25 cellular contexts compared by ENCODE assay signal in genomic region chr10:110263164-110263563, GRCh38. TPM values are rescaled to one million over a fixed set of nuclear protein-coding genes. Genes with fewer than 3 reads are reported as not detected.
DNase-seq lines count a peak whose midpoint lies in the region; ATAC-seq and TF ChIP-seq lines count a peak whose summit lies in the region.
"Had no signal": no experiment of that assay in that cellular context is flagged by ENCODE, and none has a peak within 500 bp of the region (broad histone marks: within the 10 kb centered on the region; RNA-seq: fewer than 3 reads in every experiment).

No MANE protein-coding gene starts in this region.

- no peaks in the 10 kb centered on the region for H3K36me3 ChIP-seq in adipocyte (ENCODE audit: control insufficient read depth, insufficient read depth, low read length, severe bottlenecking)
- H3K36me3 ChIP-seq in thyroid gland = no peaks in the 10 kb centered on the region

- no peaks in the 10 kb centered on the region for H3K9me3 Mint-ChIP-seq in osteocyte (ENCODE audit: unreplicated experiment)
- H3K9me3 Mint-ChIP-seq: activated naive CD8-positive, alpha-beta T cell treated with anti-CD3 and anti-CD28 coated beads, Interleukin-2, amount 10 ng/mL, durations not matched to agents 7 days and 5 days; CD4-positive, CD25-positive, alpha-beta regulatory T cell; naive B cell; stimulated activated naive CD8-positive, alpha-beta T cell treated with anti-CD3 and anti-CD28 coated beads, Interleukin-15, amount 100 ng/mL, for 72 hours; T-helper 2 cell treated with Interferon-gamma antibody and Interleukin-4, amounts not matched to agents 5 μg/mL and 100 μg/mL, for 36 hours had no signal

- no peak overlapping the region for H3K4me3 Mint-ChIP-seq in osteocyte (ENCODE audit: unreplicated experiment)
- H3K4me3 Mint-ChIP-seq: activated CD4-positive, alpha-beta T cell treated with anti-CD3 and anti-CD28 coated beads for 36 hours; activated naive CD8-positive, alpha-beta T cell treated with anti-CD3 and anti-CD28 coated beads, Interleukin-2, amount 10 ng/mL, durations not matched to agents 7 days and 5 days; CD4-positive, CD25-positive, alpha-beta regulatory T cell; naive B cell; stimulated activated naive CD8-positive, alpha-beta T cell treated with anti-CD3 and anti-CD28 coated beads, Interleukin-15, amount 100 ng/mL, for 72 hours; T-helper 2 cell treated with Interferon-gamma antibody and Interleukin-4, amounts not matched to agents 5 μg/mL and 100 μg/mL, for 36 hours had no signal

- peaks cover 2% of the 10 kb centered on the region for H3K36me3 Mint-ChIP-seq in osteocyte (ENCODE audit: unreplicated experiment)
- H3K36me3 Mint-ChIP-seq: activated naive CD8-positive, alpha-beta T cell treated with anti-CD3 and anti-CD28 coated beads, Interleukin-2, amount 10 ng/mL, durations not matched to agents 7 days and 5 days; CD4-positive, CD25-positive, alpha-beta regulatory T cell had no signal

- H3K27me3 Mint-ChIP-seq in osteocyte (ENCODE audit: unreplicated experiment) = no peaks in the 10 kb centered on the region
- H3K27me3 Mint-ChIP-seq: activated CD4-positive, alpha-beta T cell treated with anti-CD3 and anti-CD28 coated beads for 36 hours; CD4-positive, CD25-positive, alpha-beta regulatory T cell; naive B cell; progenitor cell of endocrine pancreas; stimulated activated naive CD8-positive, alpha-beta T cell treated with anti-CD3 and anti-CD28 coated beads, Interleukin-15, amount 100 ng/mL, for 72 hours had no signal

- intact Hi-C loops in thyroid gland (cut with DNase I) (no loop called here), lower leg skin (cut with DNase I; ENCODE audit: low total_unique reads) (no loop called here)

- H3K27ac ChIP-seq in cingulate gyrus (ENCODE audit: low read depth, low read length) (peak overlapping the region; percentile 76), thyroid gland (peak overlapping the region; percentile 65 to 84 (median 69))
- H3K27ac ChIP-seq: epithelial cell of prostate, neutrophil had no signal

- WGBS in thyroid gland, 2 donors = 18 to 23% methylated on average over 1 of the region's 1 CpG
- WGBS in lower leg skin, 2 donors = 71 to 79% methylated on average over 1 of the region's 1 CpG

- H3K4me3 ChIP-seq in adipocyte (ENCODE audit: low read length) (peak overlapping the region; percentile 2), thyroid gland (replicated peaks in 1 of 3) (no peak overlapping the region), lower leg skin (ENCODE audit: low read depth, poor library complexity, severe bottlenecking) (no peak overlapping the region)

- peaks cover 18% of the 10 kb centered on the region for H3K4me1 ChIP-seq in adipocyte (ENCODE audit: control insufficient read depth, insufficient read depth, low read length)
- H3K4me1 ChIP-seq in thyroid gland = peaks cover 47 to 56% of the 10 kb centered on the region in 2 donors

- TF ChIP-seq POLR2A in thyroid gland (IDR thresholded peaks at IDR 0.05) (no peak), lower leg skin (IDR thresholded peaks at IDR 0.05) (no peak)

- no peak for TF ChIP-seq CTCF in osteocyte (IDR thresholded peaks at IDR 0.05)
- TF ChIP-seq CTCF in thyroid gland (IDR thresholded peaks at IDR 0.05) = no peak
- TF ChIP-seq CTCF in lower leg skin (IDR thresholded peaks at IDR 0.05) = no peak

- ATAC-seq in GM19455 (IDR thresholded peaks at IDR 0.05; ENCODE audit: unreplicated experiment) = no peak
- ATAC-seq: activated CD4-positive, alpha-beta T cell treated with anti-CD3 and anti-CD28 coated beads for 36 hours; HCT116; stimulated activated naive CD8-positive, alpha-beta T cell treated with anti-CD3 and anti-CD28 coated beads, Interleukin-15, amount 100 ng/mL, for 72 hours had no signal

- H3K27me3 ChIP-seq in adipocyte (replicated peaks; ENCODE audit: control insufficient read depth, insufficient read depth, low read length) (no peaks in the 10 kb centered on the region), thyroid gland (no peaks in the 10 kb centered on the region)
- H3K27me3 ChIP-seq: neutrophil had no signal

- peaks cover 16% of the 10 kb centered on the region for H3K4me1 Mint-ChIP-seq in osteocyte (ENCODE audit: unreplicated experiment)
- H3K4me1 Mint-ChIP-seq: activated naive CD8-positive, alpha-beta T cell treated with anti-CD3 and anti-CD28 coated beads, Interleukin-2, amount 10 ng/mL, durations not matched to agents 7 days and 5 days; stimulated activated naive CD8-positive, alpha-beta T cell treated with anti-CD3 and anti-CD28 coated beads, Interleukin-15, amount 100 ng/mL, for 72 hours had no signal

- H3K9me3 ChIP-seq in adipocyte (ENCODE audit: control insufficient read depth, low read length) (no peaks in the 10 kb centered on the region), thyroid gland (no peaks in the 10 kb centered on the region)
- H3K9me3 ChIP-seq: neutrophil had no signal

- H3K9ac ChIP-seq in adipocyte (ENCODE audit: low read length) = no peak overlapping the region

- DNase-seq in adipocyte (ENCODE audit: low read depth) = peak; percentile 56
- no peak for DNase-seq in osteocyte (ENCODE audit: extremely low spot score, unreplicated experiment)
- no peak for DNase-seq in thyroid gland
- DNase-seq in NOMO-1 (lab: John Stamatoyannopoulos, UW; ENCODE audit: unreplicated experiment in 2 of 2) = no peak
- no peak for DNase-seq in lower leg skin (ENCODE audit: low spot score in 2 of 2)
- DNase-seq: activated CD4-positive, alpha-beta T cell treated with anti-CD3 and anti-CD28 coated beads for 36 hours; activated CD8-positive, alpha-beta memory T cell treated with anti-CD3 and anti-CD28 coated beads for 24 hours; activated effector memory CD4-positive, alpha-beta T cell treated with anti-CD3 and anti-CD28 coated beads, Interleukin-2, amount 50 U/mL, for 16 hours; activated naive CD8-positive, alpha-beta T cell treated with anti-CD3 and anti-CD28 coated beads, Interleukin-2, amount 10 ng/mL, durations not matched to agents 7 days and 5 days; CD4-positive, CD25-positive, alpha-beta regulatory T cell; effector CD8-positive, alpha-beta T cell; mesendoderm; naive B cell; NCI-H1436; NCI-H446 treated with DMSO at 0.1 percent for 48 hours; small intestine; stimulated activated CD8-positive, alpha-beta memory T cell treated with anti-CD3 and anti-CD28 coated beads, Interleukin-4, amount 100 ng/mL, for 48 hours; stimulated activated naive CD8-positive, alpha-beta T cell treated with anti-CD3 and anti-CD28 coated beads, Interleukin-15, amount 100 ng/mL, for 72 hours had no signal

- peak overlapping the region; percentile 24 for H3K27ac Mint-ChIP-seq in osteocyte (ENCODE audit: unreplicated experiment)
- H3K27ac Mint-ChIP-seq: activated CD4-positive, alpha-beta T cell treated with anti-CD3 and anti-CD28 coated beads for 36 hours; activated naive CD8-positive, alpha-beta T cell treated with anti-CD3 and anti-CD28 coated beads, Interleukin-2, amount 10 ng/mL, durations not matched to agents 7 days and 5 days; CD4-positive, CD25-positive, alpha-beta regulatory T cell; naive B cell; progenitor cell of endocrine pancreas; stimulated activated naive CD8-positive, alpha-beta T cell treated with anti-CD3 and anti-CD28 coated beads, Interleukin-15, amount 100 ng/mL, for 72 hours; T-helper 2 cell treated with Interferon-gamma antibody and Interleukin-4, amounts not matched to agents 5 μg/mL and 100 μg/mL, for 36 hours had no signal

RNA-seq across cellular contexts. Expression of gene SMNDC1, which starts 41.6 kb away (rescaled TPM):
- 28.9 and 31.7 TPM in 2 replicates for total RNA-seq in osteocyte
- total RNA-seq in thyroid gland = 10 to 100 TPM; 12.3 to 16.3 (median 13.5) TPM
- 10 to 100 TPM in 2 of 4 donors, 1 to 10 TPM in 2; 8.0 to 20.5 (median 10.6) TPM for total RNA-seq in lower leg skin

RNA-seq across cellular contexts. Expression of gene MXI1, which starts 55.8 kb away (rescaled TPM):
- total RNA-seq in osteocyte (31.9 and 32.2 TPM in 2 replicates), thyroid gland (100 to 1,000 TPM in 1 of 4 donors, 10 to 100 TPM in 3; 51.2 to 136 (median 59.6) TPM), lower leg skin (100 to 1,000 TPM in 2 of 4 donors, 10 to 100 TPM in 2; 83.9 to 112 (median 99.3) TPM)
